Comparison of ENCODE assay signal across 7 cellular contexts in the genomic region with DNA sequence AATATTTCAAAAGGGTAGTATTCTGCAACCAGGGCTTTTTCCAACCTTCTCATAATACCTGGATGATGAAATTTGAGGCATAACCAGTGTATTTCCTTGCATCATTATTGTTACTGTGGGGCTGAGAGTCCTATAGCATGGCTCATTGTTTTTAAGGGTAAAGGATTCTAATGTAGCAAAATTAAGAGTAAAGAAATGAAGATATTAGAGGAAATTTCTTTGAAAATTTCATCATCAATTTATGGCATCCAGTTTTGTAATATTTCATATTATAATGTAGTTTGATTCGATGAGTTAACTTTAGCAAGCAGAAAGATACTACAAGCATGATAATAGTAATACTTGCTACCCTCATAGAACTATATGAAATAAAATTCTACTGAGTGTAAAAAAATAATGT.
"Had no signal": no experiment of that assay in that cellular context is flagged by ENCODE, and none has a peak within 500 bp of the region (broad histone marks: within the 10 kb centered on the region; RNA-seq: fewer than 3 reads in every experiment).

No MANE protein-coding gene starts in this region.

- DNase-seq: IMR-90, KBM-7, KG1 had no signal

- H3K27ac ChIP-seq: HL-60, KMS-11 had no signal

- H3K4me2 ChIP-seq: KMS-11 had no signal

- H3K9ac ChIP-seq: KMS-11 had no signal

- ATAC-seq: HepG2 had no signal

- FAIRE-seq: HepG2, HTR-8/SVneo had no signal
